ENCODE assay signal across 1 cellular context in genomic region chr15:63502843-63503738, GRCh38.
TF ChIP-seq lines count a peak whose summit lies in the region.

No MANE protein-coding gene starts in this region.

TF ChIP-seq in H1, 55 proteins besides CTCF, POLR2A, EP300 and RAD21 (continued from another document):
- peak; percentile 83; the same call in 1 of the 2 replicates for TF ChIP-seq ATF2 (IDR thresholded peaks at IDR 0.05; ENCODE audit: low read length)
- 0 out of 2 replicates have a peak, but pooled peaks have one; percentile 44 for TF ChIP-seq TAF1 (IDR thresholded peaks at IDR 0.05; ENCODE audit: low read depth, low read length)
- no peak for TF ChIP-seq BCL11A (IDR thresholded peaks at IDR 0.05; ENCODE audit: low read depth in 2 of 2, low read length in 2 of 2)
- peak; percentile 91 for TF ChIP-seq CEBPB (IDR thresholded peaks at IDR 0.05; ENCODE audit: low read depth, low read length)
- peak; percentile 50 for TF ChIP-seq EZH2 (IDR thresholded peaks at IDR 0.05; ENCODE audit: low read depth, low read length, severe bottlenecking)
- TF ChIP-seq KDM5A (IDR thresholded peaks at IDR 0.05; ENCODE audit: low read length) = no peak
- TF ChIP-seq SIN3A (conservative IDR thresholded peaks at IDR 0.05 in 1 of 2, IDR thresholded peaks at IDR 0.05 in 1 of 2; ENCODE audit: low read depth in 1 of 2, low read length in 2 of 2) = 0 out of 4 replicates have a peak, but pooled peaks have one; percentile 23 to 43
